ENCODE assay signal across 7 cellular contexts in genomic region chr17:6913608-6914443, GRCh38.
DNase-seq lines count a peak whose midpoint lies in the region; ATAC-seq and FAIRE-seq lines count a peak whose summit lies in the region.

No MANE protein-coding gene starts in this region.

- DNase-seq in GM19239 (ENCODE audit: insufficient read length, low spot score) (peak; percentile 62), NCI-H446 treated with DMSO at 0.1 percent for 48 hours (lab: John Stamatoyannopoulos, UW) (peak; percentile 1), dermis microvascular lymphatic vessel endothelial cell (ENCODE audit: low read depth in 2 of 2) (peak; percentile 63 to 69), medulla oblongata (ENCODE audit: extremely low spot score) (peak; percentile 76)
- peak; percentile 84 to 87 for DNase-seq in activated CD4-positive, alpha-beta T cell treated with anti-CD3 and anti-CD28 coated beads, Interleukin-2, amount 50 U/mL, for 48 hours
- peak; percentile 50 to 64 (median 52) for DNase-seq in stimulated activated CD4-positive, alpha-beta T cell treated with anti-CD3 and anti-CD28 coated beads, TNF-alpha, amount 100 ng/mL, for 48 hours (ENCODE audit: low read depth in 3 of 3)

- FAIRE-seq in GM19239 (lab: Jason Lieb, UNC) = peak; percentile 53

- no peak for ATAC-seq in HG03469 (IDR thresholded peaks at IDR 0.05; ENCODE audit: unreplicated experiment)

Comparison
In these comparisons a context has a peak if more than half of its experiments do, and no peak if none do; other contexts are left out.
1. DNase-seq: peak in every context shown above with its lines; median percentile 86 in activated CD4-positive, alpha-beta T cell treated with anti-CD3 and anti-CD28 coated beads, Interleukin-2, amount 50 U/mL, for 48 hours; 76 in medulla oblongata; 66 in dermis microvascular lymphatic vessel endothelial cell; 62 in GM19239; 52 in stimulated activated CD4-positive, alpha-beta T cell treated with anti-CD3 and anti-CD28 coated beads, TNF-alpha, amount 100 ng/mL, for 48 hours; 1 in NCI-H446 treated with DMSO at 0.1 percent for 48 hours.